ENCODE assay signal across 8 cellular contexts in the genomic region with DNA sequence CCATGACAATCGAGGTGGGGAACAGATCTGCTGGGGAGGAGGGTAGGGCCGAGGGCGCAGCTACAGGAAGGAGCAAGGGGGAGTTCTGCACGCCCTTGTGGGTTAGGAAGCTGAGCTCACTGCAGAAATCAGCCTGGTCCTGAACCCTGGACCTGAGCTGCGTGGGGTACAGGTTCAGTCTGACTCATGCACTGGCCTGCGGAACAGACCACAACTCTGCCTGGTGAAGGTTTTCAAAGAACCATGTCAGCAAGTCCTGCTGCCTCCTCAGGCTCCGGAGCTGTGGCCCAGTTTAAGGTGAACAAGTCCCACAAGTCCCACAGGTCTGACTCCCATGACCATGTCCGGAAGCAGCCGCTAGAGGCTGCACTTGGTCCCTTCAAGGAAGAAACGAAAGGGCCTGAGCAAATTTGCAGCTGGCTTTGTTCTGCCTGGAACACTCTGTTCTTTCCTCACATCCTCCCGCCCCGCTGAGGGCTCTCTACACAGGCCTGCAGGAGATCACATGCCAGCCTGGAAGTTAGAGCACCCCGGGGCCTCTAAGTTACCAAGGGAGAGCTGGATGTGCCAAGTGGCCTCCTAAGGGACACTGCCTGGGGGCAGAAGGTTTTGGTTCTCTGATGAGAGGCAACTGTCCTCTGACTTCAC. TPM values are rescaled to one million over a fixed set of nuclear protein-coding genes. Genes with fewer than 3 reads are reported as not detected.
DNase-seq lines count a peak whose midpoint lies in the region; ATAC-seq and TF ChIP-seq lines count a peak whose summit lies in the region.

No MANE protein-coding gene starts in this region.

- H3K4me1 ChIP-seq in DOHH2 (ENCODE audit: control insufficient read depth, low read length) (peaks cover 61% of the 10 kb centered on the region), upper lobe of right lung (peaks cover 28% of the 10 kb centered on the region)

- peak; percentile 56 for ATAC-seq in GM21423 (IDR thresholded peaks at IDR 0.05; ENCODE audit: unreplicated experiment)
- ATAC-seq in upper lobe of right lung: peak; percentile 95

- H3K9me3 ChIP-seq in DOHH2 (ENCODE audit: control insufficient read depth, insufficient read depth, low read length) (no peaks in the 10 kb centered on the region), upper lobe of right lung (no peaks in the 10 kb centered on the region)

- no peaks in the 10 kb centered on the region for H3K27me3 ChIP-seq in DOHH2 (ENCODE audit: control insufficient read depth, low read length)
- no peaks in the 10 kb centered on the region for H3K27me3 ChIP-seq in upper lobe of right lung

- H3K9me2 ChIP-seq in DOHH2 (replicated peaks; ENCODE audit: control insufficient read depth, low read length): no peaks in the 10 kb centered on the region

- H3K4me2 ChIP-seq in DOHH2 (ENCODE audit: low read length): peak overlapping the region; percentile 94

- no peaks in the 10 kb centered on the region for H4K20me1 ChIP-seq in DOHH2 (ENCODE audit: control insufficient read depth, insufficient read depth, low read depth, low read length)

- H3K4me3 ChIP-seq in DOHH2 (ENCODE audit: low read length) (peak overlapping the region; percentile 69), upper lobe of right lung (peak overlapping the region; percentile 20)

- H3K27ac ChIP-seq in DOHH2 (ENCODE audit: low read depth, low read length) (peak overlapping the region; percentile 95), upper lobe of right lung (peak overlapping the region; percentile 94)

- peaks cover 14% of the 10 kb centered on the region for H3K79me2 ChIP-seq in DOHH2 (ENCODE audit: control insufficient read depth, low read length)

- intact Hi-C loops in posterior cingulate gyrus (cut with DNase I) (no loop called here), upper lobe of right lung (cut with DNase I) (no loop called here)

- H3K36me3 ChIP-seq in DOHH2 (ENCODE audit: control insufficient read depth, low read length) (peaks cover 6% of the 10 kb centered on the region; the same call in 1 of the 2 replicates), upper lobe of right lung (no peaks in the 10 kb centered on the region)

- DNase-seq in HUDEP-2 (lab: John Stamatoyannopoulos, UW; ENCODE audit: unreplicated experiment in 76 of 76) (peak in 55 of 76 experiments; percentile 3 to 66 (median 25)), RPMI8226 (peak; percentile 94), germinal center (ENCODE audit: low spot score) (peak; percentile 77), posterior cingulate gyrus (peak in 8 of 10 donors; percentile 10 to 87 (median 36)), upper lobe of right lung (peak; percentile 95)
- peak; percentile 64 for DNase-seq in activated gamma-delta T cell treated with anti-CD3 and anti-CD28 coated beads, Interleukin-2, amount 50 U/mL, for 16 hours (ENCODE audit: low read depth)

- H3F3A ChIP-seq in DOHH2 (ENCODE audit: control insufficient read depth, insufficient read depth): peaks cover 25% of the 10 kb centered on the region

- TF ChIP-seq CTCF in DOHH2 (IDR thresholded peaks at IDR 0.05; ENCODE audit: low read depth, low read length, poor library complexity, severe bottlenecking) (peak; percentile 99), upper lobe of right lung (IDR thresholded peaks at IDR 0.05) (peak; percentile 81)

RNA-seq across cellular contexts. Expression of gene AKAP13, which starts 49.3 kb away (rescaled TPM):
- total RNA-seq in upper lobe of right lung: 450 TPM

Comparison
In these comparisons a context has a peak if more than half of its experiments do, and no peak if none do; other contexts are left out.
1. Peak in every context shown above with its lines: DNase-seq, ATAC-seq, H3K4me3 ChIP-seq and H3K27ac ChIP-seq.
2. DNase-seq: peak in every context shown above with its lines; median percentile 95 in upper lobe of right lung; 94 in RPMI8226; 77 in germinal center; 64 in activated gamma-delta T cell treated with anti-CD3 and anti-CD28 coated beads, Interleukin-2, amount 50 U/mL, for 16 hours; 36 in posterior cingulate gyrus; 25 in HUDEP-2.